ENCODE assay signal across 1 cellular context in genomic region chr20:44310664-44311639, GRCh38.
TF ChIP-seq lines count a peak whose summit lies in the region.

Gene FITM2 (minus strand): TSS chr20:44311202. CDS start chr20:44311148, 54 bp downstream.

TF ChIP-seq in HepG2, 621 proteins besides CTCF, POLR2A, EP300 and RAD21 (continued from another document and continues in another):
- TF ChIP-seq TFE3 (CRISPR knock-in tag; IDR thresholded peaks at IDR 0.05) (peak; percentile 94), ZMYM3 (CRISPR knock-in tag; IDR thresholded peaks at IDR 0.05) (peak; percentile 90), TGIF2 (CRISPR knock-in tag; IDR thresholded peaks at IDR 0.05) (peak; percentile 90), KDM2A (CRISPR knock-in tag; IDR thresholded peaks at IDR 0.05; ENCODE audit: borderline replicate concordance, low read depth) (peak; percentile 99), RBM22 (optimal IDR thresholded peaks at IDR 0.05; ENCODE audit: low read length) (no peak), PRDM15 (CRISPR knock-in tag; IDR thresholded peaks at IDR 0.05) (peak; percentile 96), ZHX1 (CRISPR knock-in tag; IDR thresholded peaks at IDR 0.05; ENCODE audit: low read depth) (peak; percentile 85; the same call in 1 of the 2 replicates), ZFP1 (CRISPR knock-in tag; IDR thresholded peaks at IDR 0.05) (no peak), ZNF839 (CRISPR knock-in tag; IDR thresholded peaks at IDR 0.05; ENCODE audit: borderline replicate concordance) (no peak; the same call in 1 of the 2 replicates), ZFP90 (CRISPR knock-in tag; IDR thresholded peaks at IDR 0.05; ENCODE audit: borderline replicate concordance) (peak; percentile 99), ZNF567 (CRISPR knock-in tag; IDR thresholded peaks at IDR 0.05; ENCODE audit: borderline replicate concordance) (no peak), KAT7 (CRISPR knock-in tag; IDR thresholded peaks at IDR 0.05; ENCODE audit: borderline replicate concordance) (peak; percentile 100), STAT6 (CRISPR knock-in tag; IDR thresholded peaks at IDR 0.05; ENCODE audit: borderline replicate concordance) (peak; percentile 77; the same call in 1 of the 2 replicates), ZNF350 (CRISPR knock-in tag; IDR thresholded peaks at IDR 0.05; ENCODE audit: borderline replicate concordance, low read depth) (peak; percentile 99), HINFP (CRISPR knock-in tag; IDR thresholded peaks at IDR 0.05; ENCODE audit: low read depth) (peak; percentile 97), POLR2AphosphoS5 (IDR thresholded peaks at IDR 0.05; ENCODE audit: low read depth, low read length) (peak; percentile 94), ZNF510 (CRISPR knock-in tag; IDR thresholded peaks at IDR 0.05; ENCODE audit: low read depth) (peak; percentile 98), ATM (IDR thresholded peaks at IDR 0.05; ENCODE audit: borderline replicate concordance) (no peak), ATF6 (CRISPR knock-in tag; conservative IDR thresholded peaks at IDR 0.05) (no peak), HNRNPK (IDR thresholded peaks at IDR 0.05; ENCODE audit: low read depth, low read length, poor library complexity, severe bottlenecking) (peak; percentile 75), E2F2 (CRISPR knock-in tag; IDR thresholded peaks at IDR 0.05; ENCODE audit: borderline replicate concordance) (peak; percentile 86; the same call in 1 of the 2 replicates), TARDBP (CRISPR knock-in tag; IDR thresholded peaks at IDR 0.05) (peak; percentile 97), ZNF570 (CRISPR knock-in tag; IDR thresholded peaks at IDR 0.05; ENCODE audit: borderline replicate concordance) (no peak), SKI (IDR thresholded peaks at IDR 0.05; ENCODE audit: partially characterized antibody) (peak; percentile 66), ZBTB8A (CRISPR knock-in tag; IDR thresholded peaks at IDR 0.05; ENCODE audit: borderline replicate concordance, low read depth) (0 out of 2 replicates have a peak, but pooled peaks have one; percentile 19), ZNF713 (CRISPR knock-in tag; IDR thresholded peaks at IDR 0.05) (0 out of 2 replicates have a peak, but pooled peaks have one; percentile 36), NKX3-1 (CRISPR knock-in tag; IDR thresholded peaks at IDR 0.05) (peak; percentile 79; the same call in 1 of the 2 replicates), KLF11 (CRISPR knock-in tag; IDR thresholded peaks at IDR 0.05) (peak; percentile 94), ZFP36 (IDR thresholded peaks at IDR 0.05; ENCODE audit: borderline replicate concordance, low read depth, low read length, partially characterized antibody) (peak; percentile 33), TAF1 (CRISPR knock-in tag; IDR thresholded peaks at IDR 0.05) (peak; percentile 90; the same call in 1 of the 2 replicates), ZNF678 (CRISPR knock-in tag; IDR thresholded peaks at IDR 0.05) (peak; percentile 97; the same call in 1 of the 2 replicates), ZNF574 (CRISPR knock-in tag; IDR thresholded peaks at IDR 0.05) (peak; percentile 93), ZBTB7A (CRISPR knock-in tag; IDR thresholded peaks at IDR 0.05) (peak; percentile 77; the same call in 1 of the 2 replicates), ZNF747 (CRISPR knock-in tag; IDR thresholded peaks at IDR 0.05; ENCODE audit: borderline replicate concordance) (peak; percentile 82; the same call in 1 of the 2 replicates), MXD4 (CRISPR knock-in tag; IDR thresholded peaks at IDR 0.05) (peak; percentile 96), KLF6 (CRISPR knock-in tag; IDR thresholded peaks at IDR 0.05) (no peak; the same call in none of the 2 replicates)
